In genomic region chr1:218347316-218347712, GRCh38 we compare ENCODE assay signal across 9 cellular contexts. TPM values are rescaled to one million over a fixed set of nuclear protein-coding genes. Genes with fewer than 3 reads are reported as not detected.
A peak's percentile ranks its signal among the peaks of the same experiment; 100 is the strongest.
DNase-seq lines count a peak whose midpoint lies in the region; TF ChIP-seq lines count a peak whose summit lies in the region.
"Had no signal": no experiment of that assay in that cellular context is flagged by ENCODE, and none has a peak within 500 bp of the region (broad histone marks: within the 10 kb centered on the region; RNA-seq: fewer than 3 reads in every experiment).

No MANE protein-coding gene starts in this region.

- no peak for TF ChIP-seq CTCF in testis (IDR thresholded peaks at IDR 0.05)

- peak overlapping the region; percentile 57 to 67 for H3K4me3 ChIP-seq in testis

- DNase-seq in NCI-H345 (lab: John Stamatoyannopoulos, UW) (peak; percentile 49), NCI-H345 treated with DMSO at 0.1 percent for 48 hours (lab: John Stamatoyannopoulos, UW; ENCODE audit: unreplicated experiment) (no peak), astrocyte of the hippocampus (ENCODE audit: low read depth, low spot score) (peak; percentile 76), kidney glomerular epithelial cell (lab: John Stamatoyannopoulos, UW) (peak; percentile 56), testis (peak; percentile 54), ureter (ENCODE audit: low spot score) (no peak), NCI-H2227 (lab: John Stamatoyannopoulos, UW; ENCODE audit: unreplicated experiment) (no peak)
- no peak for DNase-seq in activated CD4-positive, alpha-beta T cell treated with anti-CD3 and anti-CD28 coated beads, Interleukin-2, amount 50 U/mL, for 1 hour

- H3K36me3 ChIP-seq in testis (ENCODE audit: low read depth, missing control alignments): no peaks in the 10 kb centered on the region

- no peaks in the 10 kb centered on the region for H3K9me3 ChIP-seq in testis

- intact Hi-C loops in testis (cut with DNase I; ENCODE audit: low total_unique reads): no loop called here

- no peak for TF ChIP-seq POLR2A in testis (IDR thresholded peaks at IDR 0.05)

- no peaks in the 10 kb centered on the region for H3K27me3 ChIP-seq in testis

- WGBS in testis, 2 donors: 0 to 1% methylated on average over 15 of the region's 15 CpGs

- no peaks in the 10 kb centered on the region for H3K4me1 ChIP-seq in testis

- peak overlapping the region; percentile 83 to 88 for H3K27ac ChIP-seq in testis
- H3K27ac ChIP-seq: C4-2B had no signal

RNA-seq across cellular contexts. Expression of gene TGFB2, which starts 2.2 kb away (rescaled TPM):
- total RNA-seq in testis (1 to 10 TPM; 2.4 to 2.6 TPM), ureter (17.4 TPM)
- polyA plus RNA-seq in testis (ENCODE audit: insufficient read depth, low read depth, low replicate concordance): 4.5 TPM

Comparison
In these comparisons a context has a peak if more than half of its experiments do, and no peak if none do; other contexts are left out.
1. DNase-seq: peak in NCI-H345 (single experiment), astrocyte of the hippocampus (single experiment), kidney glomerular epithelial cell (single experiment) and testis (single experiment); none in NCI-H345 treated with DMSO at 0.1 percent for 48 hours (single experiment), ureter (single experiment), activated CD4-positive, alpha-beta T cell treated with anti-CD3 and anti-CD28 coated beads, Interleukin-2, amount 50 U/mL, for 1 hour (single experiment) and NCI-H2227 (single experiment).